Comparison of ENCODE assay signal across 11 cellular contexts in genomic region chr7:152176797-152177196, GRCh38.
DNase-seq lines count a peak whose midpoint lies in the region; ATAC-seq and TF ChIP-seq lines count a peak whose summit lies in the region.
"Had no signal": no experiment of that assay in that cellular context is flagged by ENCODE, and none has a peak within 500 bp of the region (broad histone marks: within the 10 kb centered on the region; RNA-seq: fewer than 3 reads in every experiment).

No MANE protein-coding gene starts in this region.

- H3K4me1 Mint-ChIP-seq in Caco-2 (ENCODE audit: low read depth, unreplicated experiment), result no peaks in the 10 kb centered on the region

- H2AK9ac ChIP-seq in IMR-90 (replicated peaks; ENCODE audit: low read depth, low read length, poor library complexity), result no peak overlapping the region

- no peak overlapping the region for H2AK5ac ChIP-seq in IMR-90 (ENCODE audit: low read depth, low read length)

- H2BK15ac ChIP-seq in IMR-90 (ENCODE audit: low read depth, low read length), result no peak overlapping the region

- H2BK20ac ChIP-seq in IMR-90 (ENCODE audit: low read depth, low read length), result no peak overlapping the region

- no peak overlapping the region for H2BK5ac ChIP-seq in IMR-90 (ENCODE audit: low read depth, low read length, poor library complexity, severe bottlenecking)

- H4K8ac ChIP-seq in IMR-90 (ENCODE audit: low read depth in 2 of 2, low read length in 2 of 2), result no peak overlapping the region

- H3K27me3 ChIP-seq in Caco-2 (replicated peaks; ENCODE audit: control insufficient read depth, insufficient read depth, low read length) (no peaks in the 10 kb centered on the region), IMR-90 (ENCODE audit: control insufficient read depth, insufficient read depth, low read length) (no peaks in the 10 kb centered on the region), Karpas-422 (ENCODE audit: low read length) (no peaks in the 10 kb centered on the region)

- CTCF ChIA-PET in Caco-2 (lab: Charles Lee), result no interaction called here
- CTCF ChIA-PET in IMR-90 (lab: Yijun Ruan, JAX), result no interaction called here

- H3K79me1 ChIP-seq in IMR-90 (ENCODE audit: low read depth in 1 of 2, low read length in 2 of 2), result peaks cover 8 to 14% of the 10 kb centered on the region in 2 experiments; a peak in 3 of 4 replicates

- H3K27me3 Mint-ChIP-seq in Caco-2 (ENCODE audit: insufficient read depth, unreplicated experiment), result no peaks in the 10 kb centered on the region

- intact Hi-C loops in Caco-2 (cut with micrococcal nuclease; ENCODE audit: unreplicated experiment), result no loop called here
- intact Hi-C loops in IMR-90 (cut with micrococcal nuclease), result no loop called here

- no peak overlapping the region for H3K4me3 Mint-ChIP-seq in Caco-2 (ENCODE audit: unreplicated experiment)
- H3K4me3 Mint-ChIP-seq: natural killer cell had no signal

- no peak overlapping the region for H4K5ac ChIP-seq in IMR-90 (ENCODE audit: low read depth, low read length)

- no peak overlapping the region for H3K56ac ChIP-seq in IMR-90 (ENCODE audit: extremely low read depth, insufficient read depth, low read length)

- H3K9me3 Mint-ChIP-seq in Caco-2 (ENCODE audit: unreplicated experiment), result no peaks in the 10 kb centered on the region
- H3K9me3 Mint-ChIP-seq: natural killer cell had no signal

- H2AFZ ChIP-seq in IMR-90 (replicated peaks; ENCODE audit: low read length, poor library complexity) (no peak overlapping the region), Karpas-422 (ENCODE audit: low read length) (no peak overlapping the region)

- no peak overlapping the region for H3K23ac ChIP-seq in IMR-90 (ENCODE audit: low read depth, low read length)

- in situ Hi-C loops in IMR-90 (cut with MboI; ENCODE audit: low sequenced_read_pairs), result no loop called here

- H3K36me3 ChIP-seq in Caco-2 (ENCODE audit: control insufficient read depth, insufficient read depth, low read length), result no peaks in the 10 kb centered on the region
- H3K36me3 ChIP-seq in IMR-90 (ENCODE audit: control insufficient read depth, insufficient read depth, low read length), result peaks cover 44% of the 10 kb centered on the region
- H3K36me3 ChIP-seq in Karpas-422 (ENCODE audit: insufficient read depth, low read length), result peaks cover 52% of the 10 kb centered on the region

- dilution Hi-C loops in IMR-90 (cut with HindIII; ENCODE audit: low sequenced_read_pairs, unreplicated experiment), result no loop called here

- H3K4me1 ChIP-seq in Caco-2, result no peaks in the 10 kb centered on the region
- no peaks in the 10 kb centered on the region for H3K4me1 ChIP-seq in IMR-90 (ENCODE audit: control insufficient read depth, insufficient read depth, low read length)
- H3K4me1 ChIP-seq in Karpas-422 (ENCODE audit: low read length), result no peaks in the 10 kb centered on the region

- no peak overlapping the region for H3K14ac ChIP-seq in IMR-90 (replicated peaks; ENCODE audit: low read depth, low read length)

- ATAC-seq in GM19035 (IDR thresholded peaks at IDR 0.05; ENCODE audit: unreplicated experiment) (peak; percentile 73), HG02678 (IDR thresholded peaks at IDR 0.05; ENCODE audit: unreplicated experiment) (peak; percentile 68), IMR-90 (ENCODE audit: low read depth) (no peak)

- POLR2A ChIA-PET in Caco-2 (lab: Charles Lee) (no interaction called here), IMR-90 (lab: Charles Lee; ENCODE audit: unreplicated experiment) (no interaction called here)

- H3K27ac Mint-ChIP-seq in Caco-2 (ENCODE audit: unreplicated experiment), result no peak overlapping the region

- H4K20me1 ChIP-seq in IMR-90 (ENCODE audit: insufficient read depth, low read length), result no peaks in the 10 kb centered on the region
- H4K20me1 ChIP-seq in Karpas-422 (ENCODE audit: insufficient read depth, low read depth, low read length), result no peaks in the 10 kb centered on the region

- TF ChIP-seq RAD21 in IMR-90 (IDR thresholded peaks at IDR 0.05; ENCODE audit: low read length), result no peak

- H3K9me2 ChIP-seq in Karpas-422 (replicated peaks; ENCODE audit: insufficient read depth, low read length), result no peaks in the 10 kb centered on the region

- H3K27ac ChIP-seq in IMR-90 (ENCODE audit: insufficient read depth, low read length), result no peak overlapping the region
- no peak overlapping the region for H3K27ac ChIP-seq in Karpas-422 (ENCODE audit: low read length)

- H3K36me3 Mint-ChIP-seq in Caco-2 (ENCODE audit: insufficient read depth, unreplicated experiment), result peaks cover 60% of the 10 kb centered on the region

- no peak for TF ChIP-seq POLR2A in IMR-90 (IDR thresholded peaks at IDR 0.05; ENCODE audit: low read depth, low read length)

- H4K91ac ChIP-seq in IMR-90 (ENCODE audit: insufficient read depth, low read depth, low read length), result no peak overlapping the region

- H2BK120ac ChIP-seq in IMR-90 (ENCODE audit: low read depth, low read length), result no peak overlapping the region

- no CpG with 5 or more reads among the region's 2 CpGs for WGBS in IMR-90 (ENCODE audit: extremely low coverage in 2 of 2, insufficient read length in 1 of 2), 2 experiments

- TF ChIP-seq CTCF in Caco-2 (IDR thresholded peaks at IDR 0.05; ENCODE audit: insufficient read depth in 1 of 2, low read depth in 1 of 2, low read length in 1 of 2, severe bottlenecking in 1 of 2, unreplicated experiment in 1 of 2) (no peak), IMR-90 (conservative IDR thresholded peaks at IDR 0.05; ENCODE audit: low read depth, low read length) (no peak)

- BruUV-seq in Caco-2 (replicated peaks; lab: Mats Ljungman, UMichigan), result TSS peak; percentile 37
- TSS peak; percentile 69 for BruUV-seq in IMR-90 (replicated peaks; lab: Mats Ljungman, UMichigan)

- H3K9ac ChIP-seq in IMR-90 (ENCODE audit: low read depth, low read length), result no peak overlapping the region
- H3K9ac ChIP-seq in Karpas-422 (ENCODE audit: low read length), result no peak overlapping the region

- H3K18ac ChIP-seq in IMR-90 (ENCODE audit: low read depth, low read length), result no peak overlapping the region

- DNase-seq in Caco-2 (no peak), IMR-90 (no peak), NCI-H146 (lab: John Stamatoyannopoulos, UW) (no peak), Karpas-422 (no peak), NCI-H2196 (lab: John Stamatoyannopoulos, UW; ENCODE audit: unreplicated experiment) (no peak)
- DNase-seq in activated CD8-positive, alpha-beta memory T cell treated with anti-CD3 and anti-CD28 coated beads for 24 hours, result no peak
- DNase-seq: caudate nucleus, natural killer cell, NCI-H1930 had no signal

- H3K9me1 ChIP-seq in IMR-90 (ENCODE audit: insufficient read depth, low read length), result peaks cover 9% of the 10 kb centered on the region

- no peak overlapping the region for H3K4me3 ChIP-seq in Caco-2 (ENCODE audit: low read depth, low read length)
- no peak overlapping the region for H3K4me3 ChIP-seq in IMR-90 (ENCODE audit: insufficient read depth, low read depth, low read length)
- no peak overlapping the region for H3K4me3 ChIP-seq in Karpas-422 (ENCODE audit: low read length)

- peaks cover 4% of the 10 kb centered on the region; the same call in 1 of the 2 replicates for H3K79me2 ChIP-seq in Karpas-422 (ENCODE audit: low read length)

- H3K9me3 ChIP-seq in Caco-2 (no peaks in the 10 kb centered on the region), IMR-90 (ENCODE audit: control insufficient read depth, insufficient read depth, low read length) (no peaks in the 10 kb centered on the region), Karpas-422 (ENCODE audit: low read length) (no peaks in the 10 kb centered on the region)

- H3K4ac ChIP-seq in IMR-90 (ENCODE audit: low read depth, low read length), result no peak overlapping the region

- H3K4me2 ChIP-seq in IMR-90 (ENCODE audit: low read depth, low read length), result no peak overlapping the region
- H3K4me2 ChIP-seq in Karpas-422 (ENCODE audit: low read depth, low read length, poor library complexity, severe bottlenecking), result no peak overlapping the region

TF ChIP-seq in IMR-90, 13 proteins besides CTCF, POLR2A, EP300 and RAD21:
- TF ChIP-seq RCOR1 (IDR thresholded peaks at IDR 0.05; ENCODE audit: insufficient replicate concordance, low read length), result no peak
- TF ChIP-seq USF2 (IDR thresholded peaks at IDR 0.05; ENCODE audit: low read depth, low read length), result no peak
- no peak for TF ChIP-seq FOS (IDR thresholded peaks at IDR 0.05; ENCODE audit: low read depth, low read length)
- TF ChIP-seq RFX5 (IDR thresholded peaks at IDR 0.05; ENCODE audit: low read depth, low read length), result no peak
- no peak for TF ChIP-seq MAZ (IDR thresholded peaks at IDR 0.05; ENCODE audit: borderline replicate concordance, low read depth, low read length)
- TF ChIP-seq CEBPB (IDR thresholded peaks at IDR 0.05; ENCODE audit: low read depth, low read length), result no peak
- TF ChIP-seq MXI1 (IDR thresholded peaks at IDR 0.05; ENCODE audit: borderline replicate concordance, low read depth, low read length), result no peak
- TF ChIP-seq BHLHE40 (IDR thresholded peaks at IDR 0.05; ENCODE audit: low read depth, low read length), result no peak
- no peak for TF ChIP-seq SMC3 (IDR thresholded peaks at IDR 0.05; ENCODE audit: low read depth, low read length)
- TF ChIP-seq NFE2L2 (IDR thresholded peaks at IDR 0.05; ENCODE audit: low read depth, low read length), result no peak
- no peak for TF ChIP-seq CHD1 (IDR thresholded peaks at IDR 0.05; ENCODE audit: low read depth, low read length)
- TF ChIP-seq ELK1 (IDR thresholded peaks at IDR 0.05; ENCODE audit: borderline replicate concordance, low read depth, low read length), result no peak
- TF ChIP-seq MAFK (IDR thresholded peaks at IDR 0.05; ENCODE audit: low read depth, low read length), result no peak
